In the genomic region with DNA sequence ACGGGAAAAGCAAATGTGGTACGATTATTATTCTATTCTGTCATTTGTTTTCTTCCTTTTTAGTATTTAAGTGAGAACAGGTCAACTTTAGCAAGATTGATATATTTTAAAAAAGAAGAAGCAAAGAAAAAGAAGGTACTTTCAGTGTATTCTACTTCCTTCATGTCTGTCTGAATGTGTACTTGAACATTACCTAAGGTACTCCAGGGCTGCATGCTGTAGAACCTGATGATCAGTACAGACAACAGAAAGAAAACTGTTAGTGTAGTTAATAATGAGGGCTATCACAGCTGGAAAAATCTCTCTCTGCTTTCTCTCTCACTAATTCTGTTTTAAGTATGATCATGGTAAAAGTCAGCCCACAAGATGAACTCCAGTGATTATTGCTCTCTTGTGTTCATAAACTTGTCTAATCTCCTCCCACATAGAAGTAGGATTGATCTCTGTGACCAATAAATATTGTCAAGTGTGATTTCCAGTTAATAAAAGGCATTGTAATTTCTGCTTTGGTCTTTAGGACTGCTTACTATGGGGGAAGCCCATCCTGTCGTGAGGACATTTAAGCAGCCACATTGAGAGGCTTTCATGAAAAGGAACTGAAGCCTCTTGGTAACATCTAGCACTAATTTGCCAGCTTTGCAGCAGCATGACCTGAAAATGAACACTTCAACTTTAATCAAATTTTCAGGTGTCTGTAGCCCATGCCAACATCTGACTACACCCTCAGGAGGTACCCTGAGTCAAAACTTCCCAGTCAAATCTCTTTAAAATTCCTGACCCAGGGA, we compare ENCODE assay signal across 20 cellular contexts.
A peak's percentile ranks its signal among the peaks of the same experiment; 100 is the strongest.
DNase-seq lines count a peak whose midpoint lies in the region; ATAC-seq and TF ChIP-seq lines count a peak whose summit lies in the region.
"Had no signal": no experiment of that assay in that cellular context is flagged by ENCODE, and none has a peak within 500 bp of the region (broad histone marks: within the 10 kb centered on the region; RNA-seq: fewer than 3 reads in every experiment).

No MANE protein-coding gene starts in this region.

- TF ChIP-seq CTCF in CD14-positive monocyte (IDR thresholded peaks at IDR 0.05) = no peak

- H3K4me1 Mint-ChIP-seq in memory B cell (peaks cover 13% of the 10 kb centered on the region), CD14-positive monocyte (no peaks in the 10 kb centered on the region)
- H3K4me1 Mint-ChIP-seq in activated CD4-positive, alpha-beta T cell treated with anti-CD3 and anti-CD28 coated beads, Interleukin-2, amount 10 ng/mL, durations not matched to agents 24 days and 14 days = no peaks in the 10 kb centered on the region
- H3K4me1 Mint-ChIP-seq: nephron had no signal

- no peaks in the 10 kb centered on the region for H3K27me3 Mint-ChIP-seq in memory B cell
- H3K27me3 Mint-ChIP-seq in activated CD4-positive, alpha-beta T cell treated with anti-CD3 and anti-CD28 coated beads, Interleukin-2, amount 10 ng/mL, durations not matched to agents 24 days and 14 days = no peaks in the 10 kb centered on the region
- no peaks in the 10 kb centered on the region for H3K27me3 Mint-ChIP-seq in CD14-positive monocyte (ENCODE audit: low read depth in 3 of 3)

- H3K36me3 Mint-ChIP-seq in memory B cell (peaks cover 7% of the 10 kb centered on the region), CD14-positive monocyte (no peaks in the 10 kb centered on the region)
- H3K36me3 Mint-ChIP-seq in activated CD4-positive, alpha-beta T cell treated with anti-CD3 and anti-CD28 coated beads, Interleukin-2, amount 10 ng/mL, durations not matched to agents 24 days and 14 days (ENCODE audit: low read depth) = no peaks in the 10 kb centered on the region

- intact Hi-C loops in activated CD4-positive, alpha-beta T cell treated with anti-CD3 and anti-CD28 coated beads, Interleukin-2, amount 10 ng/mL, durations not matched to agents 24 days and 14 days (cut with micrococcal nuclease) = no loop called here
- intact Hi-C loops in CD14-positive monocyte (cut with micrococcal nuclease) = no loop called here

- H3K27ac Mint-ChIP-seq in memory B cell (no peak overlapping the region), CD14-positive monocyte (no peak overlapping the region)
- H3K27ac Mint-ChIP-seq in activated CD4-positive, alpha-beta T cell treated with anti-CD3 and anti-CD28 coated beads, Interleukin-2, amount 10 ng/mL, durations not matched to agents 24 days and 14 days = no peak overlapping the region
- H3K27ac Mint-ChIP-seq: nephron had no signal

- H3K4me3 Mint-ChIP-seq in memory B cell = peak overlapping the region; percentile 0
- no peak overlapping the region for H3K4me3 Mint-ChIP-seq in activated CD4-positive, alpha-beta T cell treated with anti-CD3 and anti-CD28 coated beads, Interleukin-2, amount 10 ng/mL, durations not matched to agents 24 days and 14 days
- no peak overlapping the region for H3K4me3 Mint-ChIP-seq in CD14-positive monocyte
- H3K4me3 Mint-ChIP-seq: nephron had no signal

- no peak for DNase-seq in memory B cell (ENCODE audit: low spot score in 2 of 2)
- no peak for DNase-seq in hypothalamus (lab: John Stamatoyannopoulos, UW)
- no peak for DNase-seq in activated CD4-positive, alpha-beta T cell treated with anti-CD3 and anti-CD28 coated beads, Interleukin-2, amount 10 ng/mL, durations not matched to agents 24 days and 14 days
- no peak for DNase-seq in CD14-positive monocyte (ENCODE audit: low spot score)
- DNase-seq in activated CD4-positive, CD25-positive, alpha-beta regulatory T cell treated with anti-CD3 and anti-CD28 coated beads, Interleukin-2, amount 50 U/mL, for 72 hours = no peak
- DNase-seq: activated CD4-positive, alpha-beta T cell treated with anti-CD3 and anti-CD28 coated beads, Interleukin-2, amount 50 U/mL, for 1 hour; activated T-cell treated with anti-CD3 and anti-CD28 coated beads, Interleukin-2, amount 50 U/mL, for 48 hours; BE2C; caudate nucleus; DMS153; foreskin melanocyte; NCI-H2029 treated with DMSO at 0.1 percent for 48 hours; retina; SHP77 treated with DMSO at 0.1 percent for 48 hours; T1000; thyroid gland had no signal

- ATAC-seq in GM18909 (IDR thresholded peaks at IDR 0.05; ENCODE audit: poor library complexity, unreplicated experiment) = peak; percentile 80
- ATAC-seq in GM21576 (IDR thresholded peaks at IDR 0.05; ENCODE audit: unreplicated experiment) = peak; percentile 82
- peak; percentile 59 for ATAC-seq in HG03039 (IDR thresholded peaks at IDR 0.05; ENCODE audit: unreplicated experiment)
- ATAC-seq in memory B cell (ENCODE audit: low read depth) = no peak

- peaks cover 4% of the 10 kb centered on the region for H3K9me3 Mint-ChIP-seq in memory B cell
- H3K9me3 Mint-ChIP-seq in activated CD4-positive, alpha-beta T cell treated with anti-CD3 and anti-CD28 coated beads, Interleukin-2, amount 10 ng/mL, durations not matched to agents 24 days and 14 days = peaks cover 15% of the 10 kb centered on the region
- H3K9me3 Mint-ChIP-seq in CD14-positive monocyte = peaks cover 0 to 15% (median 7%) of the 10 kb centered on the region in 7 donors
